ENCODE assay signal across 15 cellular contexts in the genomic region with DNA sequence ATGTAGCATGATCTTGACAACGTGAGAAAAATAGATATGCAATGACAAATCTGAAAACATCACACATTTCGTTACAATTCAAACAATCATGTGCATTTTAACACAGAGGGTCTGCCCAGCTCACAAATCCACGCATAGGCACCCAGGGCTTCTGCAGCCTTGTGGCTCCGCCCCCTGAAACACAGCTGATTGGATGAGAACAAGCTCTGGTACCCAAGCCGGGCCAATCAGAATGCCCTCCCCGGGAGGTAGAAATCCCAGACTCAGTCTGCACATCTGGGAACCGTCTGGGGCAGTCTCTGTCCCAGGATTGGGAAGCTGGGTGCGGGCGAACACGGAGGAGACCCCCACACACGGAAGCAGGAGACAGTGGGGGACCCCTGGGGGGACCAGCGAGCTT.
"Had no signal": no experiment of that assay in that cellular context is flagged by ENCODE, and none has a peak within 500 bp of the region (broad histone marks: within the 10 kb centered on the region; RNA-seq: fewer than 3 reads in every experiment).

No MANE protein-coding gene starts in this region.

- DNase-seq: effector memory CD4-positive, alpha-beta T cell; hippocampal formation; kidney glomerular epithelial cell; mesendoderm; naive B cell; psoas muscle; sigmoid colon; stimulated activated CD4-positive, alpha-beta T cell treated with anti-CD3 and anti-CD28 coated beads, Interleukin-2, amount 100 ng/mL, for 24 hours; stimulated activated CD4-positive, alpha-beta T cell treated with anti-CD3 and anti-CD28 coated beads, Interleukin-4, amount 100 ng/mL, for 4 hours; stimulated activated naive B cell treated with anti-CD40 and anti-IgM and Interleukin-4, amounts not matched to agents 10 μg/mL and 1 μg/mL and 100 μg/mL, for 72 hours; stimulated activated naive CD8-positive, alpha-beta T cell treated with anti-CD3 and anti-CD28 coated beads, Interleukin-15, amount 100 ng/mL, for 72 hours; transverse colon had no signal

- H3K4me3 ChIP-seq: heart left ventricle, psoas muscle, sigmoid colon, skin epidermis, thoracic aorta, transverse colon had no signal

- H3K36me3 ChIP-seq: heart left ventricle, sigmoid colon, thoracic aorta, transverse colon had no signal

- H3K4me1 ChIP-seq: heart left ventricle, psoas muscle, sigmoid colon, transverse colon had no signal

- H3K9me3 ChIP-seq: heart left ventricle, psoas muscle, sigmoid colon, thoracic aorta, transverse colon had no signal

- H3K27ac ChIP-seq: heart left ventricle, psoas muscle, sigmoid colon, skin epidermis, thoracic aorta, transverse colon had no signal

- H3K27me3 ChIP-seq: heart left ventricle, sigmoid colon, transverse colon had no signal
